In genomic region chr3:75650191-75650590, GRCh38 we compare ENCODE assay signal across 2 cellular contexts.
TF ChIP-seq lines count a peak whose summit lies in the region.

No MANE protein-coding gene starts in this region.

TF ChIP-seq in HepG2, 621 proteins besides CTCF, POLR2A, EP300 and RAD21:
- TF ChIP-seq, protein P1, sequence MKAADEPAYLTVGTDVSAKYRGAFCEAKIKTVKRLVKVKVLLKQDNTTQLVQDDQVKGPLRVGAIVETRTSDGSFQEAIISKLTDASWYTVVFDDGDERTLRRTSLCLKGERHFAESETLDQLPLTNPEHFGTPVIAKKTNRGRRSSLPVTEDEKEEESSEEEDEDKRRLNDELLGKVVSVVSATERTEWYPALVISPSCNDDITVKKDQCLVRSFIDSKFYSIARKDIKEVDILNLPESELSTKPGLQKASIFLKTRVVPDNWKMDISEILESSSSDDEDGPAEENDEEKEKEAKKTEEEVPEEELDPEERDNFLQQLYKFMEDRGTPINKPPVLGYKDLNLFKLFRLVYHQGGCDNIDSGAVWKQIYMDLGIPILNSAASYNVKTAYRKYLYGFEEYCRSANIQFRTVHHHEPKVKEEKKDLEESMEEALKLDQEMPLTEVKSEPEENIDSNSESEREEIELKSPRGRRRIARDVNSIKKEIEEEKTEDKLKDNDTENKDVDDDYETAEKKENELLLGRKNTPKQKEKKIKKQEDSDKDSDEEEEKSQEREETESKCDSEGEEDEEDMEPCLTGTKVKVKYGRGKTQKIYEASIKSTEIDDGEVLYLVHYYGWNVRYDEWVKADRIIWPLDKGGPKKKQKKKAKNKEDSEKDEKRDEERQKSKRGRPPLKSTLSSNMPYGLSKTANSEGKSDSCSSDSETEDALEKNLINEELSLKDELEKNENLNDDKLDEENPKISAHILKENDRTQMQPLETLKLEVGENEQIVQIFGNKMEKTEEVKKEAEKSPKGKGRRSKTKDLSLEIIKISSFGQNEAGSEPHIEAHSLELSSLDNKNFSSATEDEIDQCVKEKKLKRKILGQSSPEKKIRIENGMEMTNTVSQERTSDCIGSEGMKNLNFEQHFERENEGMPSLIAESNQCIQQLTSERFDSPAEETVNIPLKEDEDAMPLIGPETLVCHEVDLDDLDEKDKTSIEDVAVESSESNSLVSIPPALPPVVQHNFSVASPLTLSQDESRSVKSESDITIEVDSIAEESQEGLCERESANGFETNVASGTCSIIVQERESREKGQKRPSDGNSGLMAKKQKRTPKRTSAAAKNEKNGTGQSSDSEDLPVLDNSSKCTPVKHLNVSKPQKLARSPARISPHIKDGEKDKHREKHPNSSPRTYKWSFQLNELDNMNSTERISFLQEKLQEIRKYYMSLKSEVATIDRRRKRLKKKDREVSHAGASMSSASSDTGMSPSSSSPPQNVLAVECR (CRISPR knock-in tag; IDR thresholded peaks at IDR 0.05; ENCODE audit: borderline replicate concordance) = no peak
- TF ChIP-seq, protein P2, sequence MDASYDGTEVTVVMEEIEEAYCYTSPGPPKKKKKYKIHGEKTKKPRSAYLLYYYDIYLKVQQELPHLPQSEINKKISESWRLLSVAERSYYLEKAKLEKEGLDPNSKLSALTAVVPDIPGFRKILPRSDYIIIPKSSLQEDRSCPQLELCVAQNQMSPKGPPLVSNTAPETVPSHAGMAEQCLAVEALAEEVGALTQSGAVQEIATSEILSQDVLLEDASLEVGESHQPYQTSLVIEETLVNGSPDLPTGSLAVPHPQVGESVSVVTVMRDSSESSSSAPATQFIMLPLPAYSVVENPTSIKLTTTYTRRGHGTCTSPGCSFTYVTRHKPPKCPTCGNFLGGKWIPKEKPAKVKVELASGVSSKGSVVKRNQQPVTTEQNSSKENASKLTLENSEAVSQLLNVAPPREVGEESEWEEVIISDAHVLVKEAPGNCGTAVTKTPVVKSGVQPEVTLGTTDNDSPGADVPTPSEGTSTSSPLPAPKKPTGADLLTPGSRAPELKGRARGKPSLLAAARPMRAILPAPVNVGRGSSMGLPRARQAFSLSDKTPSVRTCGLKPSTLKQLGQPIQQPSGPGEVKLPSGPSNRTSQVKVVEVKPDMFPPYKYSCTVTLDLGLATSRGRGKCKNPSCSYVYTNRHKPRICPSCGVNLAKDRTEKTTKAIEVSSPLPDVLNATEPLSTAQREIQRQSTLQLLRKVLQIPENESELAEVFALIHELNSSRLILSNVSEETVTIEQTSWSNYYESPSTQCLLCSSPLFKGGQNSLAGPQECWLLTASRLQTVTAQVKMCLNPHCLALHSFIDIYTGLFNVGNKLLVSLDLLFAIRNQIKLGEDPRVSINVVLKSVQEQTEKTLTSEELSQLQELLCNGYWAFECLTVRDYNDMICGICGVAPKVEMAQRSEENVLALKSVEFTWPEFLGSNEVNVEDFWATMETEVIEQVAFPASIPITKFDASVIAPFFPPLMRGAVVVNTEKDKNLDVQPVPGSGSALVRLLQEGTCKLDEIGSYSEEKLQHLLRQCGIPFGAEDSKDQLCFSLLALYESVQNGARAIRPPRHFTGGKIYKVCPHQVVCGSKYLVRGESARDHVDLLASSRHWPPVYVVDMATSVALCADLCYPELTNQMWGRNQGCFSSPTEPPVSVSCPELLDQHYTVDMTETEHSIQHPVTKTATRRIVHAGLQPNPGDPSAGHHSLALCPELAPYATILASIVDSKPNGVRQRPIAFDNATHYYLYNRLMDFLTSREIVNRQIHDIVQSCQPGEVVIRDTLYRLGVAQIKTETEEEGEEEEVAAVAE (CRISPR knock-in tag; IDR thresholded peaks at IDR 0.05; ENCODE audit: borderline replicate concordance) = no peak
- TF ChIP-seq, protein P3, sequence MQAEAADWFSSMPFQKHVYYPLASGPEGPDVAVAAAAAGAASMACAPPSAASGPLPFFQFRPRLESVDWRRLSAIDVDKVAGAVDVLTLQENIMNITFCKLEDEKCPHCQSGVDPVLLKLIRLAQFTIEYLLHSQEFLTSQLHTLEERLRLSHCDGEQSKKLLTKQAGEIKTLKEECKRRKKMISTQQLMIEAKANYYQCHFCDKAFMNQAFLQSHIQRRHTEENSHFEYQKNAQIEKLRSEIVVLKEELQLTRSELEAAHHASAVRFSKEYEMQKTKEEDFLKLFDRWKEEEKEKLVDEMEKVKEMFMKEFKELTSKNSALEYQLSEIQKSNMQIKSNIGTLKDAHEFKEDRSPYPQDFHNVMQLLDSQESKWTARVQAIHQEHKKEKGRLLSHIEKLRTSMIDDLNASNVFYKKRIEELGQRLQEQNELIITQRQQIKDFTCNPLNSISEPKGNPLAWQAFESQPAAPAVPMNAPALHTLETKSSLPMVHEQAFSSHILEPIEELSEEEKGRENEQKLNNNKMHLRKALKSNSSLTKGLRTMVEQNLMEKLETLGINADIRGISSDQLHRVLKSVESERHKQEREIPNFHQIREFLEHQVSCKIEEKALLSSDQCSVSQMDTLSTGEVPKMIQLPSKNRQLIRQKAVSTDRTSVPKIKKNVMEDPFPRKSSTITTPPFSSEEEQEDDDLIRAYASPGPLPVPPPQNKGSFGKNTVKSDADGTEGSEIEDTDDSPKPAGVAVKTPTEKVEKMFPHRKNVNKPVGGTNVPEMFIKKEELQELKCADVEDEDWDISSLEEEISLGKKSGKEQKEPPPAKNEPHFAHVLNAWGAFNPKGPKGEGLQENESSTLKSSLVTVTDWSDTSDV (CRISPR knock-in tag; IDR thresholded peaks at IDR 0.05) = no peak
- no peak for TF ChIP-seq PRDM15 (CRISPR knock-in tag; IDR thresholded peaks at IDR 0.05)

TF ChIP-seq in GM12878, 131 proteins besides CTCF, POLR2A, EP300 and RAD21:
- TF ChIP-seq, protein P4, sequence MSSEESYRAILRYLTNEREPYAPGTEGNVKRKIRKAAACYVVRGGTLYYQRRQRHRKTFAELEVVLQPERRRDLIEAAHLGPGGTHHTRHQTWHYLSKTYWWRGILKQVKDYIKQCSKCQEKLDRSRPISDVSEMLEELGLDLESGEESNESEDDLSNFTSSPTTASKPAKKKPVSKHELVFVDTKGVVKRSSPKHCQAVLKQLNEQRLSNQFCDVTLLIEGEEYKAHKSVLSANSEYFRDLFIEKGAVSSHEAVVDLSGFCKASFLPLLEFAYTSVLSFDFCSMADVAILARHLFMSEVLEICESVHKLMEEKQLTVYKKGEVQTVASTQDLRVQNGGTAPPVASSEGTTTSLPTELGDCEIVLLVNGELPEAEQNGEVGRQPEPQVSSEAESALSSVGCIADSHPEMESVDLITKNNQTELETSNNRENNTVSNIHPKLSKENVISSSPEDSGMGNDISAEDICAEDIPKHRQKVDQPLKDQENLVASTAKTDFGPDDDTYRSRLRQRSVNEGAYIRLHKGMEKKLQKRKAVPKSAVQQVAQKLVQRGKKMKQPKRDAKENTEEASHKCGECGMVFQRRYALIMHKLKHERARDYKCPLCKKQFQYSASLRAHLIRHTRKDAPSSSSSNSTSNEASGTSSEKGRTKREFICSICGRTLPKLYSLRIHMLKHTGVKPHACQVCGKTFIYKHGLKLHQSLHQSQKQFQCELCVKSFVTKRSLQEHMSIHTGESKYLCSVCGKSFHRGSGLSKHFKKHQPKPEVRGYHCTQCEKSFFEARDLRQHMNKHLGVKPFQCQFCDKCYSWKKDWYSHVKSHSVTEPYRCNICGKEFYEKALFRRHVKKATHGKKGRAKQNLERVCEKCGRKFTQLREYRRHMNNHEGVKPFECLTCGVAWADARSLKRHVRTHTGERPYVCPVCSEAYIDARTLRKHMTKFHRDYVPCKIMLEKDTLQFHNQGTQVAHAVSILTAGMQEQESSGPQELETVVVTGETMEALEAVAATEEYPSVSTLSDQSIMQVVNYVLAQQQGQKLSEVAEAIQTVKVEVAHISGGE (CRISPR knock-in tag; IDR thresholded peaks at IDR 0.05) = no peak
- TF ChIP-seq SMAD5 (IDR thresholded peaks at IDR 0.05; ENCODE audit: low read depth) (no peak), ASH2L (IDR thresholded peaks at IDR 0.05; ENCODE audit: borderline replicate concordance, low read depth) (no peak), IKZF1 (conservative IDR thresholded peaks at IDR 0.05) (no peak), SREBF1 (IDR thresholded peaks at IDR 0.05; ENCODE audit: low read length) (no peak), BMI1 (IDR thresholded peaks at IDR 0.05; ENCODE audit: borderline replicate concordance) (no peak), CBX5 (IDR thresholded peaks at IDR 0.05; ENCODE audit: low read depth) (no peak), IRF4 (IDR thresholded peaks at IDR 0.05; ENCODE audit: low read depth, low read length) (no peak)
